1 cellular context compared by ENCODE assay signal in genomic region chr9:134537891-134538520, GRCh38.
TF ChIP-seq lines count a peak whose summit lies in the region.

No MANE protein-coding gene starts in this region.

TF ChIP-seq in IMR-90, 13 proteins besides CTCF, POLR2A, EP300 and RAD21:
- TF ChIP-seq, protein P1, sequence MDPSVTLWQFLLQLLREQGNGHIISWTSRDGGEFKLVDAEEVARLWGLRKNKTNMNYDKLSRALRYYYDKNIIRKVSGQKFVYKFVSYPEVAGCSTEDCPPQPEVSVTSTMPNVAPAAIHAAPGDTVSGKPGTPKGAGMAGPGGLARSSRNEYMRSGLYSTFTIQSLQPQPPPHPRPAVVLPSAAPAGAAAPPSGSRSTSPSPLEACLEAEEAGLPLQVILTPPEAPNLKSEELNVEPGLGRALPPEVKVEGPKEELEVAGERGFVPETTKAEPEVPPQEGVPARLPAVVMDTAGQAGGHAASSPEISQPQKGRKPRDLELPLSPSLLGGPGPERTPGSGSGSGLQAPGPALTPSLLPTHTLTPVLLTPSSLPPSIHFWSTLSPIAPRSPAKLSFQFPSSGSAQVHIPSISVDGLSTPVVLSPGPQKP (IDR thresholded peaks at IDR 0.05; ENCODE audit: borderline replicate concordance, low read depth, low read length): no peak
- no peak for TF ChIP-seq FOS (IDR thresholded peaks at IDR 0.05; ENCODE audit: low read depth, low read length)
- TF ChIP-seq CEBPB (IDR thresholded peaks at IDR 0.05; ENCODE audit: low read depth, low read length): no peak
- no peak for TF ChIP-seq MAZ (IDR thresholded peaks at IDR 0.05; ENCODE audit: borderline replicate concordance, low read depth, low read length)
- no peak for TF ChIP-seq RFX5 (IDR thresholded peaks at IDR 0.05; ENCODE audit: low read depth, low read length)
- no peak for TF ChIP-seq SMC3 (IDR thresholded peaks at IDR 0.05; ENCODE audit: low read depth, low read length)
